In genomic region chr3:158709666-158710083, GRCh38 we compare ENCODE assay signal across 13 cellular contexts. TPM values are rescaled to one million over a fixed set of nuclear protein-coding genes. Genes with fewer than 3 reads are reported as not detected.
A peak's percentile ranks its signal among the peaks of the same experiment; 100 is the strongest.
DNase-seq lines count a peak whose midpoint lies in the region; ATAC-seq and TF ChIP-seq lines count a peak whose summit lies in the region.
"Had no signal": no experiment of that assay in that cellular context is flagged by ENCODE, and none has a peak within 500 bp of the region (broad histone marks: within the 10 kb centered on the region; RNA-seq: fewer than 3 reads in every experiment).

No MANE protein-coding gene starts in this region.

- CTCF ChIA-PET in AG04450 (lab: Charles Lee), result interaction anchor here (2.4 kb wide), 1 partner anchor 17 kb away, joined by 16 read pairs; no protein-coding TSS in a partner anchor

- no peaks in the 10 kb centered on the region for H3K4me1 ChIP-seq in body of pancreas

- TF ChIP-seq CTCF in AG04450 (IDR thresholded peaks at IDR 0.05; ENCODE audit: low read depth, low read length), result no peak
- TF ChIP-seq CTCF in body of pancreas (IDR thresholded peaks at IDR 0.05), result no peak

- intact Hi-C loops in body of pancreas (cut with DNase I), result no loop called here

- peak; percentile 38 for ATAC-seq in body of pancreas
- ATAC-seq in HG02798 (IDR thresholded peaks at IDR 0.05; ENCODE audit: poor library complexity, unreplicated experiment), result no peak
- no peak for ATAC-seq in GM19023 (IDR thresholded peaks at IDR 0.05; ENCODE audit: unreplicated experiment)

- no peaks in the 10 kb centered on the region for H3K27me3 ChIP-seq in AG04450 (ENCODE audit: control insufficient read depth, insufficient read depth, low read length)
- H3K27me3 ChIP-seq in body of pancreas, result no peaks in the 10 kb centered on the region

- H3K4me3 ChIP-seq in AG04450 (ENCODE audit: low read depth, low read length), result no peak overlapping the region
- no peak overlapping the region for H3K4me3 ChIP-seq in body of pancreas

- WGBS in body of pancreas, 2 donors, result 68 to 85% methylated on average over 4 of the region's 4 CpGs

- peak; percentile 86 for DNase-seq in AG04450 (ENCODE audit: low read depth, low spot score)
- peak in 61 of 76 experiments; percentile 4 to 67 (median 36) for DNase-seq in HUDEP-2 (lab: John Stamatoyannopoulos, UW; ENCODE audit: unreplicated experiment in 76 of 76)
- peak in 1 of 4 donors; percentile 39 for DNase-seq in body of pancreas
- DNase-seq in kidney tubule cell (ENCODE audit: low spot score), result peak; percentile 98
- DNase-seq in ecto neural progenitor cell (ENCODE audit: low spot score), result no peak
- no peak for DNase-seq in NAMALWA (ENCODE audit: low spot score)
- DNase-seq: Calu3; effector CD8-positive, alpha-beta T cell; NCI-H1436; SIG-M5 had no signal

- H3K9me3 ChIP-seq in AG04450 (ENCODE audit: control insufficient read depth, insufficient read depth, low read length) (no peaks in the 10 kb centered on the region), body of pancreas (no peaks in the 10 kb centered on the region)

- H3K27ac ChIP-seq in AG04450 (ENCODE audit: low read depth, low read length), result peak overlapping the region; percentile 85
- H3K27ac ChIP-seq in body of pancreas, result no peak overlapping the region

- POLR2A ChIA-PET in AG04450 (lab: Yijun Ruan, JAX), result no interaction called here

- TF ChIP-seq POLR2A in body of pancreas (IDR thresholded peaks at IDR 0.05), result no peak

- H3K36me3 ChIP-seq in body of pancreas (replicated peaks in 1 of 2; ENCODE audit: insufficient read depth in 1 of 2, low read depth in 2 of 2), result no peaks in the 10 kb centered on the region

RNA-seq across cellular contexts. Expression of gene RARRES1, which starts 22.6 kb away (rescaled TPM):
- 39.0 and 50.4 TPM in 2 replicates for polyA plus RNA-seq in AG04450 (2011; rRNA removed)
- polyA minus RNA-seq in AG04450 (2011; rRNA and poly(A)+ RNA removed), result 5.9 and 7.3 TPM in 2 replicates
- total RNA-seq in body of pancreas, result 10 to 100 TPM in 1 of 2 donors, 1 to 10 TPM in 1; 3.0 to 18.4 TPM
- total RNA-seq: mononuclear cell had no signal

RNA-seq across cellular contexts. Expression of gene LXN, which starts 37.2 kb away (rescaled TPM):
- 281 and 347 TPM in 2 replicates for polyA plus RNA-seq in AG04450 (2011; rRNA removed)
- 79.3 and 86.4 TPM in 2 replicates for polyA minus RNA-seq in AG04450 (2011; rRNA and poly(A)+ RNA removed)
- total RNA-seq in body of pancreas, result 10 to 100 TPM in 1 of 2 donors, 1 to 10 TPM in 1; 3.3 to 14.0 TPM

Comparison
In these comparisons a context has a peak if more than half of its experiments do, and no peak if none do; other contexts are left out.
1. DNase-seq: peak in AG04450 (single experiment), HUDEP-2 (61 of 76) and kidney tubule cell (single experiment); none in ecto neural progenitor cell (single experiment) and NAMALWA (single experiment).